8 cellular contexts compared by ENCODE assay signal in genomic region chr1:182604835-182605164, GRCh38. TPM values are rescaled to one million over a fixed set of nuclear protein-coding genes. Genes with fewer than 3 reads are reported as not detected.
DNase-seq lines count a peak whose midpoint lies in the region; ATAC-seq and TF ChIP-seq lines count a peak whose summit lies in the region.

No MANE protein-coding gene starts in this region.

- no peak for TF ChIP-seq CTCF in DOHH2 (IDR thresholded peaks at IDR 0.05; ENCODE audit: low read depth, low read length, poor library complexity, severe bottlenecking)

- peak overlapping the region; percentile 95 for H3K4me2 ChIP-seq in DOHH2 (ENCODE audit: low read length)
- peak overlapping the region; percentile 93 for H3K4me2 ChIP-seq in Karpas-422 (ENCODE audit: low read depth, low read length, poor library complexity, severe bottlenecking)

- peak overlapping the region; percentile 90; the same call in 1 of the 2 replicates for H2AFZ ChIP-seq in Karpas-422 (ENCODE audit: low read length)

- no peak overlapping the region for H3K27ac ChIP-seq in DOHH2 (ENCODE audit: low read depth, low read length)
- H3K27ac ChIP-seq in Karpas-422 (ENCODE audit: low read length): no peak overlapping the region
- no peak overlapping the region for H3K27ac ChIP-seq in rectal smooth muscle tissue (ENCODE audit: low read depth, low read length)
- H3K27ac ChIP-seq in aorta (ENCODE audit: low read depth in 1 of 2, low read length in 2 of 2): no peak overlapping the region

- intact Hi-C loops in aorta (cut with DNase I): loop anchor here (1.0 to 5.0 kb wide), 4 partner anchors 10 to 98 kb away; no protein-coding TSS in a partner anchor

- ATAC-seq in aorta (ENCODE audit: low FRiP score): no peak
- ATAC-seq in HG02759 (IDR thresholded peaks at IDR 0.05; ENCODE audit: unreplicated experiment): no peak

- no peak for DNase-seq in Karpas-422
- no peak for DNase-seq in aorta
- no peak for DNase-seq in NCI-H1417 treated with DMSO at 0.1 percent for 48 hours (lab: John Stamatoyannopoulos, UW)
- DNase-seq in activated CD4-positive, alpha-beta T cell treated with anti-CD3 and anti-CD28 coated beads for 48 hours: no peak

- no peaks in the 10 kb centered on the region for H3K27me3 ChIP-seq in DOHH2 (ENCODE audit: control insufficient read depth, low read length)
- H3K27me3 ChIP-seq in Karpas-422 (ENCODE audit: low read length): no peaks in the 10 kb centered on the region
- no peaks in the 10 kb centered on the region for H3K27me3 ChIP-seq in endocrine pancreas (ENCODE audit: control insufficient read depth, insufficient read depth, low read length)
- H3K27me3 ChIP-seq in rectal smooth muscle tissue (ENCODE audit: control insufficient read depth, insufficient read depth, low read length): no peaks in the 10 kb centered on the region
- H3K27me3 ChIP-seq in aorta (ENCODE audit: control insufficient read depth in 1 of 2, insufficient read depth in 2 of 2, low read length in 1 of 2): no peaks in the 10 kb centered on the region

- WGBS in aorta, 2 donors: 61 to 65% methylated on average over 3 of the region's 3 CpGs

- H3F3A ChIP-seq in DOHH2 (ENCODE audit: control insufficient read depth, insufficient read depth): peaks cover 9% of the 10 kb centered on the region

- H3K36me3 ChIP-seq in DOHH2 (ENCODE audit: control insufficient read depth, low read length) (peaks cover 43% of the 10 kb centered on the region), Karpas-422 (ENCODE audit: insufficient read depth, low read length) (peaks cover 29% of the 10 kb centered on the region), endocrine pancreas (ENCODE audit: control insufficient read depth, insufficient read depth, low read length) (no peaks in the 10 kb centered on the region), rectal smooth muscle tissue (ENCODE audit: control insufficient read depth, insufficient read depth, low read length) (peaks cover 2% of the 10 kb centered on the region), aorta (ENCODE audit: control insufficient read depth in 1 of 2, insufficient read depth in 2 of 2, low read length in 1 of 2) (no peaks in the 10 kb centered on the region)

- peak overlapping the region; percentile 64 for H3K9ac ChIP-seq in Karpas-422 (ENCODE audit: low read length)
- no peak overlapping the region for H3K9ac ChIP-seq in endocrine pancreas (ENCODE audit: control insufficient read depth, insufficient read depth, low read length)
- no peak overlapping the region for H3K9ac ChIP-seq in rectal smooth muscle tissue (ENCODE audit: low read length)

- H3K79me2 ChIP-seq in DOHH2 (ENCODE audit: control insufficient read depth, low read length) (peaks cover 41% of the 10 kb centered on the region), Karpas-422 (ENCODE audit: low read length) (peaks cover 8% of the 10 kb centered on the region)

- H4K20me1 ChIP-seq in DOHH2 (ENCODE audit: control insufficient read depth, insufficient read depth, low read depth, low read length) (peaks cover 23% of the 10 kb centered on the region), Karpas-422 (ENCODE audit: insufficient read depth, low read depth, low read length) (peaks cover 33% of the 10 kb centered on the region)

- H3K4me1 ChIP-seq in DOHH2 (ENCODE audit: control insufficient read depth, low read length) (peaks cover 57% of the 10 kb centered on the region), Karpas-422 (ENCODE audit: low read length) (peaks cover 50% of the 10 kb centered on the region), endocrine pancreas (ENCODE audit: control insufficient read depth, insufficient read depth, low read length) (peaks cover 4% of the 10 kb centered on the region), rectal smooth muscle tissue (ENCODE audit: control insufficient read depth, insufficient read depth, low read length) (peaks cover 5% of the 10 kb centered on the region), aorta (ENCODE audit: control insufficient read depth in 1 of 2, insufficient read depth in 2 of 2, low read length in 2 of 2) (no peaks in the 10 kb centered on the region)

- H3K9me3 ChIP-seq in DOHH2 (ENCODE audit: control insufficient read depth, insufficient read depth, low read length) (no peaks in the 10 kb centered on the region), Karpas-422 (ENCODE audit: low read length) (no peaks in the 10 kb centered on the region), endocrine pancreas (ENCODE audit: control insufficient read depth, low read length) (no peaks in the 10 kb centered on the region), aorta (ENCODE audit: control insufficient read depth, low read length) (no peaks in the 10 kb centered on the region)

- H3K9me2 ChIP-seq in DOHH2 (replicated peaks; ENCODE audit: control insufficient read depth, low read length) (no peaks in the 10 kb centered on the region), Karpas-422 (replicated peaks; ENCODE audit: insufficient read depth, low read length) (no peaks in the 10 kb centered on the region)

- H3K4me3 ChIP-seq in DOHH2 (ENCODE audit: low read length) (peak overlapping the region; percentile 87), Karpas-422 (ENCODE audit: low read length) (peak overlapping the region; percentile 88), endocrine pancreas (ENCODE audit: control insufficient read depth, insufficient read depth, low read length) (peak overlapping the region; percentile 19), rectal smooth muscle tissue (ENCODE audit: low read length) (peak overlapping the region; percentile 56), aorta (ENCODE audit: low read length in 2 of 2) (no peak overlapping the region)

RNA-seq across cellular contexts. Expression of gene RGS16, which starts 0.6 kb away (rescaled TPM):
- total RNA-seq in Karpas-422 (2014; rRNA removed; shearing (Covaris generic); ENCODE audit: low replicate concordance): 19.0 and 27.7 TPM in 2 replicates
- 10 to 100 TPM in 1 of 2 donors, 1 to 10 TPM in 1; 9.2 to 20.9 TPM for total RNA-seq in aorta
- polyA plus RNA-seq in aorta: 1 to 10 TPM in 1 of 2 donors, under 1 TPM in 1; 0.50 to 7.0 TPM

RNA-seq across cellular contexts. Expression of gene RNASEL, which starts 15.7 kb away (rescaled TPM):
- 11.8 and 17.3 TPM in 2 replicates for total RNA-seq in Karpas-422 (2014; rRNA removed; shearing (Covaris generic); ENCODE audit: low replicate concordance)
- total RNA-seq in aorta: 10 to 100 TPM in 1 of 2 donors, 1 to 10 TPM in 1; 6.8 to 13.9 TPM
- polyA plus RNA-seq in aorta: 1 to 10 TPM; 3.9 to 6.9 TPM

Comparison
In these comparisons a context has a peak if more than half of its experiments do, and no peak if none do; other contexts are left out.
1. H3K4me3 ChIP-seq: peak in DOHH2 (single experiment), Karpas-422 (single experiment), endocrine pancreas (single experiment) and rectal smooth muscle tissue (single experiment); none in aorta (0 of 2).